1 cellular context compared by ENCODE assay signal in the genomic region with DNA sequence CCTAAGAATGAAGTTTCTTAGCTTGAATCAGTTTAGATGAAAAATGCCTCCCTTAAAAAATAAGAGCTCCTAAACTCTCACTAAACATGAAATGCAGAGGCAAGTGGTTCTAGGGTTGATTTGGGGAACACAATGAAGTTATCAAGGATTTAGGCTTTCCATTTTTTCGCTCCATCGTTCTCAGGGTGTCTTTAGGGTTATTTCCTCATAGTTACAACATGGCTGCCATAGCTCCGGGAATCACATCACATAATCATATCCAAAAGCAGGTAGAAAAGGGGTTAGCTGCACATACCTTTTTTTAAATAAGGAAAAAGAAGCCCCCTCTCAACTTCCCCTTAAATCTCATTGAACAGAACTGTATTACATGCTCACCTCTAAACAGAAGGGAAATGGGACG.
TF ChIP-seq lines count a peak whose summit lies in the region.

No MANE protein-coding gene starts in this region.

TF ChIP-seq in HEK293, 187 proteins besides CTCF, POLR2A, EP300 and RAD21 (continued from another document):
- TF ChIP-seq, protein P1, sequence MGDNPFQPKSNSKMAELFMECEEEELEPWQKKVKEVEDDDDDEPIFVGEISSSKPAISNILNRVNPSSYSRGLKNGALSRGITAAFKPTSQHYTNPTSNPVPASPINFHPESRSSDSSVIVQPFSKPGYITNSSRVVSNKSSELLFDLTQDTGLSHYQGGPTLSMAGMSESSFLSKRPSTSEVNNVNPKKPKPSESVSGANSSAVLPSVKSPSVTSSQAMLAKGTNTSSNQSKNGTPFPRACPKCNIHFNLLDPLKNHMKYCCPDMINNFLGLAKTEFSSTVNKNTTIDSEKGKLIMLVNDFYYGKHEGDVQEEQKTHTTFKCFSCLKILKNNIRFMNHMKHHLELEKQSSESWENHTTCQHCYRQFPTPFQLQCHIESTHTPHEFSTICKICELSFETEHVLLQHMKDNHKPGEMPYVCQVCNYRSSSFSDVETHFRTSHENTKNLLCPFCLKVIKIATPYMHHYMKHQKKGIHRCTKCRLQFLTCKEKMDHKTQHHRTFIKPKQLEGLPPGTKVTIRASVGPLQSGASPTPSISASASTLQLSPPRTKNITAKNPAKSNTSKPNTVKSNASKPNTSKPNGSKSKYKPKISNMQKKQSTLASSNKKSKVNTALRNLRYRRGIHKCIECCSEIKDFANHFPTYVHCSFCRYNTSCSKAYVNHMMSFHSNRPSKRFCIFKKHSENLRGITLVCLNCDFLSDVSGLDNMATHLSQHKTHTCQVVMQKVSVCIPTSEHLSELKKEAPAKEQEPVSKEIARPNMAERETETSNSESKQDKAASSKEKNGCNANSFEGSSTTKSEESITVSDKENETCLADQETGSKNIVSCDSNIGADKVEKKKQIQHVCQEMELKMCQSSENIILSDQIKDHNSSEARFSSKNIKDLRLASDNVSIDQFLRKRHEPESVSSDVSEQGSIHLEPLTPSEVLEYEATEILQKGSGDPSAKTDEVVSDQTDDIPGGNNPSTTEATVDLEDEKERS (tag by site-specific recombination; IDR thresholded peaks at IDR 0.05): peak; percentile 90
- TF ChIP-seq SETDB1 (IDR thresholded peaks at IDR 0.05; ENCODE audit: insufficient read length, low read length): peak; percentile 61
- no peak for TF ChIP-seq KLF16 (tag by site-specific recombination; IDR thresholded peaks at IDR 0.05)
- no peak for TF ChIP-seq ZBTB17 (tag by site-specific recombination; IDR thresholded peaks at IDR 0.05)
- no peak for TF ChIP-seq ZNF548 (tag by site-specific recombination; IDR thresholded peaks at IDR 0.05)
- TF ChIP-seq ZNF76 (tag by site-specific recombination; IDR thresholded peaks at IDR 0.05; ENCODE audit: borderline replicate concordance, low read depth): no peak
- no peak for TF ChIP-seq ZNF701 (tag by site-specific recombination; IDR thresholded peaks at IDR 0.05)
- TF ChIP-seq ZNF292 (tag by site-specific recombination; IDR thresholded peaks at IDR 0.05; ENCODE audit: borderline replicate concordance, low read depth): no peak
- no peak for TF ChIP-seq ZNF791 (tag by site-specific recombination; IDR thresholded peaks at IDR 0.05)
